ENCODE assay signal across 10 cellular contexts in genomic region chr17:75752405-75753192, GRCh38. TPM values are rescaled to one million over a fixed set of nuclear protein-coding genes. Genes with fewer than 3 reads are reported as not detected.
DNase-seq lines count a peak whose midpoint lies in the region; ATAC-seq and TF ChIP-seq lines count a peak whose summit lies in the region.
"Had no signal": no experiment of that assay in that cellular context is flagged by ENCODE, and none has a peak within 500 bp of the region (broad histone marks: within the 10 kb centered on the region; RNA-seq: fewer than 3 reads in every experiment).

No MANE protein-coding gene starts in this region.

- POLR2A ChIA-PET in activated CD4-positive, alpha-beta T cell treated with anti-CD3 and anti-CD28 coated beads for 36 hours (lab: Charles Lee): interaction anchor here (1.5 kb wide), 1 partner anchor 23 kb away, joined by 13 read pairs; no protein-coding TSS in a partner anchor

- peaks cover 19% of the 10 kb centered on the region for H3K4me1 Mint-ChIP-seq in activated CD4-positive, alpha-beta T cell treated with anti-CD3 and anti-CD28 coated beads for 36 hours
- H3K4me1 Mint-ChIP-seq in IgD-negative memory B cell (peaks cover 14 to 17% (median 15%) of the 10 kb centered on the region in 3 donors), neural progenitor cell (peaks cover 12% of the 10 kb centered on the region)
- H3K4me1 Mint-ChIP-seq in activated T-helper 1 cell treated with anti-CD3 and anti-CD28 coated beads, Interleukin-12 subunit alpha, Interleukin-12 subunit beta, Interleukin-2, Interleukin-4 antibody, amounts not matched to agents 30 ng/mL and 10 ng/mL and 1 ng/mL, durations not matched to agents 14 hours and 24 hours and 36 hours (ENCODE audit: low read depth): peaks cover 18% of the 10 kb centered on the region

- no peaks in the 10 kb centered on the region for H3K36me3 ChIP-seq in neural progenitor cell

- peaks cover 6% of the 10 kb centered on the region for H3K27me3 ChIP-seq in neural progenitor cell

- peak; percentile 36 for DNase-seq in activated CD4-positive, alpha-beta T cell treated with anti-CD3 and anti-CD28 coated beads for 36 hours
- no peak for DNase-seq in activated CD4-positive, alpha-beta T cell treated with anti-CD3 and anti-CD28 coated beads, Interleukin-2, amount 50 U/mL, for 48 hours
- no peak for DNase-seq in activated T-helper 1 cell treated with anti-CD3 and anti-CD28 coated beads, Interleukin-12 subunit alpha, Interleukin-12 subunit beta, Interleukin-2, Interleukin-4 antibody, amounts not matched to agents 30 ng/mL and 10 ng/mL and 1 ng/mL, durations not matched to agents 14 hours and 24 hours and 36 hours (ENCODE audit: low spot score)
- DNase-seq in neural progenitor cell (ENCODE audit: low spot score) (no peak), SIG-M5 (lab: John Stamatoyannopoulos, UW) (no peak)
- DNase-seq: Right ventricle myocardium superior, small intestine had no signal

- no peak overlapping the region for H3K9ac ChIP-seq in neural progenitor cell

- no peaks in the 10 kb centered on the region for H4K20me1 ChIP-seq in neural progenitor cell (ENCODE audit: low read depth)

- H2AFZ ChIP-seq in neural progenitor cell (replicated peaks): no peak overlapping the region

- H3K4me1 ChIP-seq in neural progenitor cell: peaks cover 9% of the 10 kb centered on the region

- H3K4me3 Mint-ChIP-seq in activated CD4-positive, alpha-beta T cell treated with anti-CD3 and anti-CD28 coated beads for 36 hours: peak overlapping the region; percentile 59
- peak overlapping the region; percentile 77 to 93 (median 85) for H3K4me3 Mint-ChIP-seq in IgD-negative memory B cell
- H3K4me3 Mint-ChIP-seq in activated T-helper 1 cell treated with anti-CD3 and anti-CD28 coated beads, Interleukin-12 subunit alpha, Interleukin-12 subunit beta, Interleukin-2, Interleukin-4 antibody, amounts not matched to agents 30 ng/mL and 10 ng/mL and 1 ng/mL, durations not matched to agents 14 hours and 24 hours and 36 hours: peak overlapping the region; percentile 65
- peak overlapping the region; percentile 70 for H3K4me3 Mint-ChIP-seq in neural progenitor cell

- H3K36me3 Mint-ChIP-seq in activated CD4-positive, alpha-beta T cell treated with anti-CD3 and anti-CD28 coated beads for 36 hours (ENCODE audit: low read depth): no peaks in the 10 kb centered on the region
- no peaks in the 10 kb centered on the region for H3K36me3 Mint-ChIP-seq in IgD-negative memory B cell
- no peaks in the 10 kb centered on the region for H3K36me3 Mint-ChIP-seq in activated T-helper 1 cell treated with anti-CD3 and anti-CD28 coated beads, Interleukin-12 subunit alpha, Interleukin-12 subunit beta, Interleukin-2, Interleukin-4 antibody, amounts not matched to agents 30 ng/mL and 10 ng/mL and 1 ng/mL, durations not matched to agents 14 hours and 24 hours and 36 hours (ENCODE audit: low read depth)
- H3K36me3 Mint-ChIP-seq in neural progenitor cell: no peaks in the 10 kb centered on the region

- no peaks in the 10 kb centered on the region for H3K27me3 Mint-ChIP-seq in activated CD4-positive, alpha-beta T cell treated with anti-CD3 and anti-CD28 coated beads for 36 hours
- no peaks in the 10 kb centered on the region for H3K27me3 Mint-ChIP-seq in IgD-negative memory B cell
- peaks cover 12% of the 10 kb centered on the region for H3K27me3 Mint-ChIP-seq in activated T-helper 1 cell treated with anti-CD3 and anti-CD28 coated beads, Interleukin-12 subunit alpha, Interleukin-12 subunit beta, Interleukin-2, Interleukin-4 antibody, amounts not matched to agents 30 ng/mL and 10 ng/mL and 1 ng/mL, durations not matched to agents 14 hours and 24 hours and 36 hours (ENCODE audit: insufficient read depth)
- H3K27me3 Mint-ChIP-seq in neural progenitor cell (ENCODE audit: insufficient read depth, low read depth): peaks cover 13% of the 10 kb centered on the region

- no peaks in the 10 kb centered on the region for H3K79me2 ChIP-seq in neural progenitor cell (ENCODE audit: low read depth)

- no peak overlapping the region for H3K27ac ChIP-seq in neural progenitor cell

- H3K27ac Mint-ChIP-seq in activated CD4-positive, alpha-beta T cell treated with anti-CD3 and anti-CD28 coated beads for 36 hours: peak overlapping the region; percentile 47
- H3K27ac Mint-ChIP-seq in IgD-negative memory B cell (peak overlapping the region in 2 of 3 donors; percentile 60 to 81), neural progenitor cell (peak overlapping the region; percentile 37)
- peak overlapping the region; percentile 75 for H3K27ac Mint-ChIP-seq in activated T-helper 1 cell treated with anti-CD3 and anti-CD28 coated beads, Interleukin-12 subunit alpha, Interleukin-12 subunit beta, Interleukin-2, Interleukin-4 antibody, amounts not matched to agents 30 ng/mL and 10 ng/mL and 1 ng/mL, durations not matched to agents 14 hours and 24 hours and 36 hours

- intact Hi-C loops in activated CD4-positive, alpha-beta T cell treated with anti-CD3 and anti-CD28 coated beads for 36 hours (cut with DNase I, micrococcal nuclease): loop anchor here in 1 of 2 experiments (1.0 kb wide), 2 partner anchors 27 to 75 kb away; a partner anchor contains a TSS
- intact Hi-C loops in activated T-helper 1 cell treated with anti-CD3 and anti-CD28 coated beads, Interleukin-12 subunit alpha, Interleukin-12 subunit beta, Interleukin-2, Interleukin-4 antibody, amounts not matched to agents 30 ng/mL and 10 ng/mL and 1 ng/mL, durations not matched to agents 14 hours and 24 hours and 36 hours (cut with micrococcal nuclease): no loop called here

- CTCF ChIA-PET in activated CD4-positive, alpha-beta T cell treated with anti-CD3 and anti-CD28 coated beads for 36 hours (lab: Charles Lee): interaction anchor here (0.5 to 2.5 kb wide), 33 partner anchors 11 to 547 kb away, joined by 3 to 38 read pairs (median 5); partner anchors contain the start of genes GALK1, RECQL5, SAP30BP and SMIM5

- ATAC-seq in activated CD4-positive, alpha-beta T cell treated with anti-CD3 and anti-CD28 coated beads for 36 hours: peak; percentile 11
- ATAC-seq in GM18858 (IDR thresholded peaks at IDR 0.05; ENCODE audit: unreplicated experiment): no peak
- ATAC-seq in GM18861 (IDR thresholded peaks at IDR 0.05; ENCODE audit: unreplicated experiment): no peak

- H3K4me2 ChIP-seq in neural progenitor cell: no peak overlapping the region

- peaks cover 26% of the 10 kb centered on the region for H3F3A ChIP-seq in neural progenitor cell (ENCODE audit: low read depth)

- H3K9me3 Mint-ChIP-seq in activated CD4-positive, alpha-beta T cell treated with anti-CD3 and anti-CD28 coated beads for 36 hours (ENCODE audit: low read depth): no peaks in the 10 kb centered on the region
- H3K9me3 Mint-ChIP-seq in IgD-negative memory B cell (no peaks in the 10 kb centered on the region), neural progenitor cell (no peaks in the 10 kb centered on the region)
- H3K9me3 Mint-ChIP-seq in activated T-helper 1 cell treated with anti-CD3 and anti-CD28 coated beads, Interleukin-12 subunit alpha, Interleukin-12 subunit beta, Interleukin-2, Interleukin-4 antibody, amounts not matched to agents 30 ng/mL and 10 ng/mL and 1 ng/mL, durations not matched to agents 14 hours and 24 hours and 36 hours: no peaks in the 10 kb centered on the region

- TF ChIP-seq CTCF in neural progenitor cell (IDR thresholded peaks at IDR 0.05): peak; percentile 10

- H3K4me3 ChIP-seq in neural progenitor cell: no peak overlapping the region

- H3K9me3 ChIP-seq in neural progenitor cell (ENCODE audit: low read depth): no peaks in the 10 kb centered on the region

RNA-seq across cellular contexts. Expression of gene GALK1, which starts 12.4 kb away (rescaled TPM):
- 10 to 100 TPM; 50.3 to 63.2 TPM for total RNA-seq in activated CD4-positive, alpha-beta T cell treated with anti-CD3 and anti-CD28 coated beads for 36 hours
- polyA plus RNA-seq in IgD-negative memory B cell: 18.6 TPM
- total RNA-seq in activated T-helper 1 cell treated with anti-CD3 and anti-CD28 coated beads, Interleukin-12 subunit alpha, Interleukin-12 subunit beta, Interleukin-2, Interleukin-4 antibody, amounts not matched to agents 30 ng/mL and 10 ng/mL and 1 ng/mL, durations not matched to agents 14 hours and 24 hours and 36 hours: 48.0 and 49.3 TPM in 2 replicates
- 6.5 and 27.3 TPM in 2 replicates for total RNA-seq in neural progenitor cell (ENCODE audit: low replicate concordance)

RNA-seq across cellular contexts. Expression of gene ITGB4, which starts 31.3 kb away (rescaled TPM):
- 1 to 10 TPM in 1 of 2 experiments, under 1 TPM in 1; 0.62 to 1.5 TPM for total RNA-seq in activated CD4-positive, alpha-beta T cell treated with anti-CD3 and anti-CD28 coated beads for 36 hours
- 0.48 TPM for polyA plus RNA-seq in IgD-negative memory B cell
- total RNA-seq in activated T-helper 1 cell treated with anti-CD3 and anti-CD28 coated beads, Interleukin-12 subunit alpha, Interleukin-12 subunit beta, Interleukin-2, Interleukin-4 antibody, amounts not matched to agents 30 ng/mL and 10 ng/mL and 1 ng/mL, durations not matched to agents 14 hours and 24 hours and 36 hours: 1.4 and 2.7 TPM in 2 replicates
- 1.1 TPM in 1 of 2 replicates, not detected in the other for total RNA-seq in neural progenitor cell (ENCODE audit: low replicate concordance)

RNA-seq across cellular contexts. Expression of gene UNK, which starts 32.0 kb away (rescaled TPM):
- total RNA-seq in activated CD4-positive, alpha-beta T cell treated with anti-CD3 and anti-CD28 coated beads for 36 hours: 10 to 100 TPM; 24.5 to 33.7 TPM
- 28.6 TPM for polyA plus RNA-seq in IgD-negative memory B cell
- total RNA-seq in activated T-helper 1 cell treated with anti-CD3 and anti-CD28 coated beads, Interleukin-12 subunit alpha, Interleukin-12 subunit beta, Interleukin-2, Interleukin-4 antibody, amounts not matched to agents 30 ng/mL and 10 ng/mL and 1 ng/mL, durations not matched to agents 14 hours and 24 hours and 36 hours: 26.0 and 26.9 TPM in 2 replicates
- 38.5 and 43.0 TPM in 2 replicates for total RNA-seq in neural progenitor cell (ENCODE audit: low replicate concordance)
